6 cellular contexts compared by ENCODE assay signal in the genomic region with DNA sequence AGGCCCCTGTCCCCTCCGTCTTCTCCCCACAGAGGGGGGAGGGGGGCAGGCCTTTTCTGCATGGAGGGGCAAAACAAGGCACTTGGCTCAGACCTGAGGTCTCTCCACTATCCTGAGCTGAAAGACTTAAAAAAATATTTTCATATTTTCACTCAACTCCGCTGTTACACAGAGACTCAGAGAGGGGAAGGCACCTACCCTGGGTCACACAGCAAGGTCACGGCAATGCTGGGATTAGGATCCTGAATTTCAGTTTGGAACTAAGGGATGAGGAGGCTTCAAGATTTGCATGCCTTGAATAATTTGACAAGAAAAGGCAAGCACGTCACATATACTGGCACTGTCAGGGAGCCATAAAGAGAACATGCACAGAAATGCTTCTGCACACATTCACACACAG.
"Had no signal": no experiment of that assay in that cellular context is flagged by ENCODE, and none has a peak within 500 bp of the region (broad histone marks: within the 10 kb centered on the region; RNA-seq: fewer than 3 reads in every experiment).

No MANE protein-coding gene starts in this region.

- H3K4me2 ChIP-seq: GM23338 had no signal

- H3K27ac ChIP-seq: HL-60 had no signal

- H3K4me3 ChIP-seq: GM23338, HAP-1 had no signal

- DNase-seq: H7 had no signal

- H3K36me3 ChIP-seq: HAP-1 had no signal

- ATAC-seq: HCT116, HepG2 had no signal

- H3K9me3 ChIP-seq: HAP-1 had no signal

- H3K4me1 ChIP-seq: HAP-1 had no signal

- FAIRE-seq: HepG2 had no signal
